ENCODE assay signal across 24 cellular contexts in genomic region chr17:11140501-11140900, GRCh38.
DNase-seq lines count a peak whose midpoint lies in the region.
"Had no signal": no experiment of that assay in that cellular context is flagged by ENCODE, and none has a peak within 500 bp of the region (broad histone marks: within the 10 kb centered on the region; RNA-seq: fewer than 3 reads in every experiment).

No MANE protein-coding gene starts in this region.

- H3K27me3 Mint-ChIP-seq in activated CD4-positive, alpha-beta memory T cell treated with anti-CD3 and anti-CD28 coated beads for 36 hours = no peaks in the 10 kb centered on the region
- H3K27me3 Mint-ChIP-seq: B cell had no signal

- H3K4me3 ChIP-seq in SK-N-MC = peak overlapping the region; percentile 35
- H3K4me3 ChIP-seq: A549, GM23248, K562, SJSA1 had no signal

- H3K9me3 ChIP-seq in SK-N-MC (ENCODE audit: low read depth, low read length) = no peaks in the 10 kb centered on the region
- H3K9me3 ChIP-seq: Caco-2, SJSA1 had no signal

- DNase-seq in SK-N-MC (ENCODE audit: low read depth, low spot score) = no peak
- peak; percentile 36 for DNase-seq in medulla oblongata (ENCODE audit: extremely low spot score)
- DNase-seq in superior temporal gyrus (ENCODE audit: extremely low spot score) = peak; percentile 70
- no peak for DNase-seq in NCI-H187 (lab: John Stamatoyannopoulos, UW)
- DNase-seq in activated CD4-positive, alpha-beta memory T cell treated with anti-CD3 and anti-CD28 coated beads for 36 hours = no peak
- DNase-seq in activated CD4-positive, alpha-beta T cell treated with anti-CD3 and anti-CD28 coated beads, Interleukin-2, amount 50 U/mL, for 48 hours = no peak
- DNase-seq: Caco-2; CD8-positive, alpha-beta T cell; DMS79 treated with DMSO at 0.1 percent for 48 hours; GM23248; H7; Kasumi-1; NCI-H1694; NCI-H2081; NCI-H2227 treated with DMSO at 0.1 percent for 48 hours; NCI-H69; Right ventricle myocardium superior; RPMI8226 had no signal

- no peaks in the 10 kb centered on the region for H3K4me1 Mint-ChIP-seq in activated CD4-positive, alpha-beta memory T cell treated with anti-CD3 and anti-CD28 coated beads for 36 hours (ENCODE audit: low read depth)
- H3K4me1 Mint-ChIP-seq: B cell had no signal

- CTCF ChIA-PET in activated CD4-positive, alpha-beta memory T cell treated with anti-CD3 and anti-CD28 coated beads for 36 hours (lab: Charles Lee) = no interaction called here

- POLR2A ChIA-PET in activated CD4-positive, alpha-beta memory T cell treated with anti-CD3 and anti-CD28 coated beads for 36 hours (lab: Charles Lee) = no interaction called here

- no peak overlapping the region for H3K27ac ChIP-seq in SK-N-MC
- peak overlapping the region; percentile 14 for H3K27ac ChIP-seq in cingulate gyrus (ENCODE audit: low read depth, low read length)
- H3K27ac ChIP-seq: A549, C4-2B, GM23248, SJSA1 had no signal

- no peak overlapping the region for H3K9ac ChIP-seq in SK-N-MC (ENCODE audit: insufficient read length)
- H3K9ac ChIP-seq: GM23248 had no signal

- no peak overlapping the region for H3K4me3 Mint-ChIP-seq in activated CD4-positive, alpha-beta memory T cell treated with anti-CD3 and anti-CD28 coated beads for 36 hours
- H3K4me3 Mint-ChIP-seq: B cell; CD8-positive, alpha-beta T cell had no signal

- H3K36me3 Mint-ChIP-seq in activated CD4-positive, alpha-beta memory T cell treated with anti-CD3 and anti-CD28 coated beads for 36 hours = no peaks in the 10 kb centered on the region
- H3K36me3 Mint-ChIP-seq: CD8-positive, alpha-beta T cell had no signal

- intact Hi-C loops in activated CD4-positive, alpha-beta memory T cell treated with anti-CD3 and anti-CD28 coated beads for 36 hours (cut with micrococcal nuclease) = loop anchor here (5.0 kb wide), 1 partner anchor 263 kb away; no protein-coding TSS in a partner anchor

- no peaks in the 10 kb centered on the region for H3K36me3 ChIP-seq in SK-N-MC (ENCODE audit: insufficient read depth, low read length)
- H3K36me3 ChIP-seq: SJSA1 had no signal

- H3K9me3 Mint-ChIP-seq in activated CD4-positive, alpha-beta memory T cell treated with anti-CD3 and anti-CD28 coated beads for 36 hours = peaks cover 15% of the 10 kb centered on the region

- no peak overlapping the region for H3K27ac Mint-ChIP-seq in activated CD4-positive, alpha-beta memory T cell treated with anti-CD3 and anti-CD28 coated beads for 36 hours
- H3K27ac Mint-ChIP-seq: B cell; CD8-positive, alpha-beta T cell had no signal

Comparison
In these comparisons a context has a peak if more than half of its experiments do, and no peak if none do; other contexts are left out.
1. DNase-seq: peak in medulla oblongata (single experiment) and superior temporal gyrus (single experiment); none in SK-N-MC (single experiment), NCI-H187 (0 of 2), activated CD4-positive, alpha-beta memory T cell treated with anti-CD3 and anti-CD28 coated beads for 36 hours (single experiment) and activated CD4-positive, alpha-beta T cell treated with anti-CD3 and anti-CD28 coated beads, Interleukin-2, amount 50 U/mL, for 48 hours (0 of 2).